In genomic region chr1:113928950-113929749, GRCh38 we compare ENCODE assay signal across 8 cellular contexts. TPM values are rescaled to one million over a fixed set of nuclear protein-coding genes. Genes with fewer than 3 reads are reported as not detected.
DNase-seq lines count a peak whose midpoint lies in the region; ATAC-seq, FAIRE-seq and TF ChIP-seq lines count a peak whose summit lies in the region.

HIPK1 (plus strand) TSS chr1:113929324.

- H3K4me3 ChIP-seq in AG10803 (ENCODE audit: low read length) (peak within 1 kb of the TSS; percentile 93), keratinocyte (ENCODE audit: control insufficient read depth in 2 of 3, extremely low read depth in 1 of 3, insufficient read depth in 2 of 3, low read depth in 1 of 3, low read length in 3 of 3) (peak within 1 kb of the TSS; percentile 89 to 96 (median 91))

- peak within 1 kb of the TSS; percentile 100 for H2AFZ ChIP-seq in keratinocyte (ENCODE audit: control insufficient read depth, low read length)

- H3K9me1 ChIP-seq in keratinocyte (ENCODE audit: control insufficient read depth, extremely low read depth, insufficient read depth, low read length) = no peaks in the 10 kb centered on the region

- H3K9me3 ChIP-seq in keratinocyte (ENCODE audit: control insufficient read depth, low read depth, low read length) = no peaks in the 10 kb centered on the region

- H3K79me2 ChIP-seq in keratinocyte (ENCODE audit: control insufficient read depth, insufficient read depth, low read length) = peaks cover 43% of the 10 kb centered on the region

- ATAC-seq in GM19035 (IDR thresholded peaks at IDR 0.05; ENCODE audit: unreplicated experiment) (peak; percentile 73), HG03342 (IDR thresholded peaks at IDR 0.05; ENCODE audit: unreplicated experiment) (peak; percentile 54)

- TF ChIP-seq CTCF in AG10803 (conservative IDR thresholded peaks at IDR 0.05; ENCODE audit: low read length) (no peak), keratinocyte (optimal IDR thresholded peaks at IDR 0.05 in 1 of 3, IDR thresholded peaks at IDR 0.05 in 1 of 3, conservative IDR thresholded peaks at IDR 0.05 in 1 of 3; ENCODE audit: extremely low read depth in 1 of 3, insufficient read depth in 2 of 3, low read length in 3 of 3) (no peak)

- peak within 1 kb of the TSS; percentile 100 for H3K4me2 ChIP-seq in keratinocyte (ENCODE audit: control insufficient read depth, extremely low read depth, insufficient read depth, low read depth, low read length)

- peak within 1 kb of the TSS; percentile 94 for H3K9ac ChIP-seq in keratinocyte (ENCODE audit: control insufficient read depth, extremely low read depth, insufficient read depth, low read length)

- peaks cover 21% of the 10 kb centered on the region for H3K4me1 ChIP-seq in keratinocyte (ENCODE audit: control insufficient read depth, extremely low read depth, insufficient read depth, low read length)

- peaks cover 2% of the 10 kb centered on the region for H4K20me1 ChIP-seq in keratinocyte (ENCODE audit: control insufficient read depth, extremely low read depth, insufficient read depth, low read length)

- peak; percentile 87 for DNase-seq in AG10803 (ENCODE audit: low read depth)
- peak; percentile 81 to 94 for DNase-seq in NCI-H446 (lab: John Stamatoyannopoulos, UW)
- DNase-seq in activated CD4-positive, CD25-positive, alpha-beta regulatory T cell treated with anti-CD3 and anti-CD28 coated beads, Interleukin-2, amount 50 U/mL, for 72 hours = peak; percentile 92
- peak; percentile 94 for DNase-seq in cerebellar cortex (ENCODE audit: low spot score)
- DNase-seq in keratinocyte (ENCODE audit: low read depth, low spot score) = no peak
- peak; percentile 79 to 90 for DNase-seq in stimulated activated CD4-positive, alpha-beta T cell treated with anti-CD3 and anti-CD28 coated beads, Interleukin-15, amount 100 ng/mL, for 1 hour (ENCODE audit: low read depth in 1 of 2, low spot score in 1 of 2)

- dilution Hi-C loops in keratinocyte (cut with MboI; ENCODE audit: extremely low pct_ligation_motif_present, low sequenced_read_pairs) = no loop called here

- H3K27ac ChIP-seq in keratinocyte (ENCODE audit: control insufficient read depth, insufficient read depth, low read length) = peak within 1 kb of the TSS; percentile 94

- H3K27me3 ChIP-seq in keratinocyte (ENCODE audit: control insufficient read depth, extremely low read depth, insufficient read depth, low read length) = no peaks in the 10 kb centered on the region

- no peak for FAIRE-seq in keratinocyte (lab: Jason Lieb, UNC)

- no peaks in the 10 kb centered on the region for H3K36me3 ChIP-seq in keratinocyte (ENCODE audit: control insufficient read depth in 2 of 2, extremely low read depth in 1 of 2, insufficient read depth in 2 of 2, low read length in 2 of 2)

RNA-seq across cellular contexts. Expression of gene HIPK1, which starts in this region (rescaled TPM):
- polyA plus RNA-seq in keratinocyte = 19.9 to 23.2 TPM (median 20.5 TPM) in 3 replicates
- polyA plus RNA-seq in keratinocyte (2011; ENCODE audit: low read depth) = 8.8 TPM
- polyA plus RNA-seq in keratinocyte (2011; cell fraction: cytosol; rRNA removed) = 11.5 and 18.7 TPM in 2 replicates
- polyA plus RNA-seq in keratinocyte (2011; cell fraction: nucleus; rRNA removed) = 26.4 and 27.5 TPM in 2 replicates
- 11.7 and 15.6 TPM in 2 replicates for polyA plus RNA-seq in keratinocyte (2012; ENCODE audit: low replicate concordance)
- 75.4 to 91.2 TPM (median 87.3 TPM) in 3 replicates for polyA minus RNA-seq in keratinocyte
- polyA minus RNA-seq in keratinocyte (2011; cell fraction: cytosol; rRNA and poly(A)+ RNA removed) = 37.2 TPM
- 40.8 and 62.8 TPM in 2 replicates for polyA minus RNA-seq in keratinocyte (2011; cell fraction: nucleus; rRNA and poly(A)+ RNA removed)
